18 cellular contexts compared by ENCODE assay signal in genomic region chr22:20792966-20793332, GRCh38. TPM values are rescaled to one million over a fixed set of nuclear protein-coding genes. Genes with fewer than 3 reads are reported as not detected.
DNase-seq lines count a peak whose midpoint lies in the region; ATAC-seq, FAIRE-seq and TF ChIP-seq lines count a peak whose summit lies in the region.
"Had no signal": no experiment of that assay in that cellular context is flagged by ENCODE, and none has a peak within 500 bp of the region (broad histone marks: within the 10 kb centered on the region; RNA-seq: fewer than 3 reads in every experiment).

No MANE protein-coding gene starts in this region.

- no peak overlapping the region for H2BK120ac ChIP-seq in H1 (replicated peaks; ENCODE audit: low read depth, low read length)

- H3K4me1 ChIP-seq in H1 (replicated peaks in 1 of 4; ENCODE audit: control insufficient read depth in 3 of 4, insufficient read depth in 4 of 4, low read length in 3 of 4): no peaks in the 10 kb centered on the region

- peak; percentile 29 for DNase-seq in AG20443 (ENCODE audit: low spot score)
- DNase-seq in H1 (ENCODE audit: low read depth in 1 of 2, low spot score in 2 of 2): no peak
- no peak for DNase-seq in stimulated activated effector memory CD8-positive, alpha-beta T cell treated with anti-CD3 and anti-CD28 coated beads, Interleukin-12 subunit alpha, Interleukin-12 subunit beta, amount 100 ng/mL, for 72 hours (ENCODE audit: low spot score in 2 of 2)
- no peak for DNase-seq in ecto neural progenitor cell (ENCODE audit: low spot score)
- no peak for DNase-seq in NCI-H128 (lab: John Stamatoyannopoulos, UW; ENCODE audit: unreplicated experiment)
- no peak for DNase-seq in DMS114 treated with DMSO at 0.1 percent for 48 hours (lab: John Stamatoyannopoulos, UW; ENCODE audit: unreplicated experiment)
- DNase-seq in midbrain (lab: John Stamatoyannopoulos, UW): no peak
- DNase-seq: NCI-H1092 treated with DMSO at 0.1 percent for 48 hours, NCI-H187, NCI-H2171 treated with DMSO at 0.1 percent for 48 hours, Right ventricle myocardium superior had no signal

- POLR2A ChIA-PET in H1 (lab: Charles Lee; ENCODE audit: partially characterized antibody): interaction anchor here (0.6 kb wide), 1 partner anchor 61 kb away, joined by 3 read pairs; no protein-coding TSS in a partner anchor

- no peak overlapping the region for H2AK5ac ChIP-seq in H1 (ENCODE audit: low read depth, low read length)

- no peak overlapping the region for H4K8ac ChIP-seq in H1 (ENCODE audit: extremely low read depth, insufficient read depth, low read length)

- H3K79me2 ChIP-seq in H1 (ENCODE audit: control insufficient read depth in 1 of 2, insufficient read depth in 2 of 2, low read length in 2 of 2): no peaks in the 10 kb centered on the region

- no peak overlapping the region for H3K27ac ChIP-seq in H1 (ENCODE audit: low read depth, low read length)
- H3K27ac ChIP-seq: KMS-11 had no signal

- no peaks in the 10 kb centered on the region for H3K9me3 Mint-ChIP-seq in activated T-helper 17 cell treated with anti-CD3 and anti-CD28 coated beads, Interleukin-2, amount 50 U/mL, for 72 hours
- no peaks in the 10 kb centered on the region for H3K9me3 Mint-ChIP-seq in stimulated activated effector memory CD8-positive, alpha-beta T cell treated with anti-CD3 and anti-CD28 coated beads, Interleukin-12 subunit alpha, Interleukin-12 subunit beta, amount 100 ng/mL, for 72 hours

- no peak overlapping the region for H3K18ac ChIP-seq in H1 (ENCODE audit: extremely low read depth, low read length)

- no peak overlapping the region for H3K4ac ChIP-seq in H1 (replicated peaks; ENCODE audit: insufficient read length, low read depth, low read length)

- H2BK20ac ChIP-seq in H1 (ENCODE audit: low read length): no peak overlapping the region

- no peak overlapping the region for H4K5ac ChIP-seq in H1 (ENCODE audit: insufficient read length, low read depth, low read length)

- 81% methylated on average over 3 of the region's 3 CpGs; no CpG with 5 or more reads in 1 of the 2 experiments for WGBS in H1 (ENCODE audit: extremely low coverage in 1 of 2, insufficient coverage in 1 of 2, insufficient read length in 1 of 2, insufficient replicate concordance in 2 of 2, low coverage in 1 of 2, low lambda C conversion rate in 2 of 2, missing lambda C conversion rate in 1 of 2), 2 experiments

- TF ChIP-seq CTCF in H1 (IDR thresholded peaks at IDR 0.05; ENCODE audit: control extremely low read depth in 1 of 3, insufficient read depth in 1 of 3, low read depth in 1 of 3, low read length in 3 of 3): no peak

- H3K23ac ChIP-seq in H1 (ENCODE audit: insufficient read length): no peak overlapping the region

- CTCF ChIA-PET in H1 (lab: Charles Lee; ENCODE audit: partially characterized antibody): interaction anchor here (1.4 to 3.8 kb wide), 3 partner anchors 8 to 119 kb away, joined by 3 to 26 read pairs (median 9); no protein-coding TSS in a partner anchor

- H4K91ac ChIP-seq in H1 (replicated peaks; ENCODE audit: insufficient read length, low read length): no peak overlapping the region

- H3K27me3 ChIP-seq in H1 (replicated peaks in 1 of 4; ENCODE audit: control insufficient read depth in 3 of 4, extremely low read depth in 1 of 4, insufficient read depth in 3 of 4, low read length in 3 of 4): no peaks in the 10 kb centered on the region

- no peak for FAIRE-seq in H1 (lab: Jason Lieb, UNC)
- FAIRE-seq: A204.1, GM12891 had no signal

- no peaks in the 10 kb centered on the region for H3K79me1 ChIP-seq in H1 (ENCODE audit: low read depth, low read length)

- H3K4me3 Mint-ChIP-seq in activated T-helper 17 cell treated with anti-CD3 and anti-CD28 coated beads, Interleukin-2, amount 50 U/mL, for 72 hours: no peak overlapping the region
- no peak overlapping the region for H3K4me3 Mint-ChIP-seq in stimulated activated effector memory CD8-positive, alpha-beta T cell treated with anti-CD3 and anti-CD28 coated beads, Interleukin-12 subunit alpha, Interleukin-12 subunit beta, amount 100 ng/mL, for 72 hours

- ATAC-seq in activated T-helper 17 cell treated with anti-CD3 and anti-CD28 coated beads, Interleukin-2, amount 50 U/mL, for 72 hours (replicated peaks): no peak
- no peak for ATAC-seq in stimulated activated effector memory CD8-positive, alpha-beta T cell treated with anti-CD3 and anti-CD28 coated beads, Interleukin-12 subunit alpha, Interleukin-12 subunit beta, amount 100 ng/mL, for 72 hours
- ATAC-seq: Panc1 had no signal

- H2BK5ac ChIP-seq in H1 (ENCODE audit: low read depth, low read length): peak overlapping the region; percentile 5; the same call in 1 of the 2 replicates

- no peaks in the 10 kb centered on the region for H4K20me1 ChIP-seq in H1 (replicated peaks in 1 of 2; ENCODE audit: control insufficient read depth in 1 of 2, insufficient read depth in 2 of 2, low read length in 2 of 2)

- H3K9me3 ChIP-seq in H1 (ENCODE audit: insufficient read depth in 2 of 2, low read depth in 1 of 2, low read length in 1 of 2): no peaks in the 10 kb centered on the region

- H2BK15ac ChIP-seq in H1 (ENCODE audit: low read length): no peak overlapping the region

- no peaks in the 10 kb centered on the region for H3K4me1 Mint-ChIP-seq in activated T-helper 17 cell treated with anti-CD3 and anti-CD28 coated beads, Interleukin-2, amount 50 U/mL, for 72 hours
- no peaks in the 10 kb centered on the region for H3K4me1 Mint-ChIP-seq in stimulated activated effector memory CD8-positive, alpha-beta T cell treated with anti-CD3 and anti-CD28 coated beads, Interleukin-12 subunit alpha, Interleukin-12 subunit beta, amount 100 ng/mL, for 72 hours

- no peaks in the 10 kb centered on the region for H3K27me3 Mint-ChIP-seq in activated T-helper 17 cell treated with anti-CD3 and anti-CD28 coated beads, Interleukin-2, amount 50 U/mL, for 72 hours

- H2BK12ac ChIP-seq in H1 (ENCODE audit: low read depth, low read length): no peak overlapping the region

- H2AFZ ChIP-seq in H1 (ENCODE audit: low read length): no peak overlapping the region

- H3K27ac Mint-ChIP-seq in activated T-helper 17 cell treated with anti-CD3 and anti-CD28 coated beads, Interleukin-2, amount 50 U/mL, for 72 hours: peak overlapping the region; percentile 6
- peak overlapping the region; percentile 57 for H3K27ac Mint-ChIP-seq in stimulated activated effector memory CD8-positive, alpha-beta T cell treated with anti-CD3 and anti-CD28 coated beads, Interleukin-12 subunit alpha, Interleukin-12 subunit beta, amount 100 ng/mL, for 72 hours

- H3K56ac ChIP-seq in H1 (replicated peaks; ENCODE audit: insufficient read length, low read depth, low read length): no peak overlapping the region

- H3K4me3 ChIP-seq in H1 (ENCODE audit: extremely low read depth in 1 of 4, insufficient read depth in 2 of 4, low read depth in 3 of 4, low read length in 4 of 4): no peak overlapping the region

- no peak overlapping the region for H3K14ac ChIP-seq in H1 (ENCODE audit: insufficient read length)

- TF ChIP-seq EP300 in H1 (IDR thresholded peaks at IDR 0.05; ENCODE audit: borderline replicate concordance in 1 of 2, low read depth in 2 of 2, low read length in 2 of 2): no peak

- no peak for TF ChIP-seq RAD21 in H1 (IDR thresholded peaks at IDR 0.05 in 1 of 2, conservative IDR thresholded peaks at IDR 0.05 in 1 of 2; ENCODE audit: low read depth in 2 of 2, low read length in 2 of 2)

- no peak for TF ChIP-seq POLR2A in H1 (IDR thresholded peaks at IDR 0.05; ENCODE audit: control extremely low read depth in 1 of 2, low read depth in 2 of 2, low read length in 2 of 2)

- H3K36me3 ChIP-seq in H1 (ENCODE audit: control insufficient read depth in 2 of 4, insufficient read depth in 4 of 4, low read length in 3 of 4): peaks cover 0 to 3% (median 0%) of the 10 kb centered on the region in 4 experiments; a peak in 1 of 8 replicates

- H3K23me2 ChIP-seq in H1 (ENCODE audit: low read depth, low read length): no peaks in the 10 kb centered on the region

- H3K9ac ChIP-seq in H1 (replicated peaks in 1 of 4; ENCODE audit: extremely low read depth in 1 of 4, low read depth in 3 of 4, low read length in 3 of 4): no peak overlapping the region
- H3K9ac ChIP-seq: KMS-11 had no signal

- peaks cover 85% of the 10 kb centered on the region for H3K36me3 Mint-ChIP-seq in activated T-helper 17 cell treated with anti-CD3 and anti-CD28 coated beads, Interleukin-2, amount 50 U/mL, for 72 hours (ENCODE audit: low read depth)
- H3K36me3 Mint-ChIP-seq in stimulated activated effector memory CD8-positive, alpha-beta T cell treated with anti-CD3 and anti-CD28 coated beads, Interleukin-12 subunit alpha, Interleukin-12 subunit beta, amount 100 ng/mL, for 72 hours: peaks cover 79% of the 10 kb centered on the region

- H3K4me2 ChIP-seq in H1 (ENCODE audit: insufficient read depth in 1 of 2, low read depth in 2 of 2, low read length in 2 of 2): no peak overlapping the region
- H3K4me2 ChIP-seq: KMS-11 had no signal

TF ChIP-seq in H1, 55 proteins besides CTCF, POLR2A, EP300 and RAD21 (continues in another document):
- TF ChIP-seq RFX5 (IDR thresholded peaks at IDR 0.05; ENCODE audit: borderline replicate concordance, low read depth, low read length) (no peak), CBX5 (IDR thresholded peaks at IDR 0.05; ENCODE audit: low read depth, low read length) (no peak)

RNA-seq across cellular contexts. Expression of gene SERPIND1, which starts 19.0 kb away (rescaled TPM):
- total RNA-seq in activated T-helper 17 cell treated with anti-CD3 and anti-CD28 coated beads, Interleukin-2, amount 50 U/mL, for 72 hours: under 1 TPM in 1 of 2 donors, not detected in 1; 0.11 TPM
- not detected in 2 replicates for total RNA-seq in H1 (2021; fragmentation: NEBNext Ultra II Directional; extraction: Animal tissue kit (Norgen Biotek cat#: 25700))
- not detected in 2 replicates for polyA plus RNA-seq in H1 (2011; rRNA removed)
- polyA plus RNA-seq in H1 (2011; cell fraction: cytosol; rRNA removed): 0.04 TPM
- polyA plus RNA-seq in H1 (2011; cell fraction: nucleus; rRNA removed): not detected
- polyA plus RNA-seq in H1 (2012, experiment 1 of 2): 0.06 to 0.16 TPM in 2 of 4 replicates, not detected in the others
- polyA plus RNA-seq in H1 (2012, experiment 2 of 2): not detected
- polyA plus RNA-seq in H1 (2013, experiment 1 of 2): 0.02 TPM
- polyA plus RNA-seq in H1 (2013, experiment 2 of 2): not detected
- 0.13 TPM in 1 of 2 replicates, not detected in the other for polyA minus RNA-seq in H1 (2011; rRNA and poly(A)+ RNA removed)
- polyA minus RNA-seq in H1 (2011; cell fraction: cytosol; rRNA and poly(A)+ RNA removed): not detected
- polyA minus RNA-seq in H1 (2011; cell fraction: nucleus; rRNA and poly(A)+ RNA removed): not detected
- total RNA-seq: G401, MCF 10A had no signal
